22 cellular contexts compared by ENCODE assay signal in the genomic region with DNA sequence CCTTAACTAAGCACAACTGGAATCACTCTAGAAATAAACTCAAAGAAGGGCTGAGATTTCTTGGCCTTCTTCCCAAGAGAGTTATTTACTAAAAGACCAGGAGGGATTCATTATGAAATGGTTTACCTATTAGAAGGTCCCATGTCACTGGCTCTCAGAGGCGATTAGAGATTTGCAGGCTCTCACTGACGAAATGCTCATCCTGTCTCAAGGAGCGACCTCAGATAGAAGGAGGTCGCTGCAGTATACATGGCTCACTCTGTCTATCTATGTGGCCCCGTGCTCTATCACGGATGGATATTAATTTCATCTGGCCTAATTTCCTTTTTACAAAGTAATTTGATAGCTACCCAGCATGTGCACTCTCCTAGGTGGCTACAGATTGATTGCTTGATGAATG. TPM values are rescaled to one million over a fixed set of nuclear protein-coding genes. Genes with fewer than 3 reads are reported as not detected.
"Had no signal": no experiment of that assay in that cellular context is flagged by ENCODE, and none has a peak within 500 bp of the region (broad histone marks: within the 10 kb centered on the region; RNA-seq: fewer than 3 reads in every experiment).

No MANE protein-coding gene starts in this region.

- H3K9me3 Mint-ChIP-seq: central memory CD8-positive, alpha-beta T cell had no signal

- H3K27me3 Mint-ChIP-seq: brain had no signal

- H3K9me3 ChIP-seq: ovary, sigmoid colon, thoracic aorta had no signal

- H3K36me3 ChIP-seq: lower lobe of right lung, ovary, sigmoid colon, thoracic aorta had no signal

- ATAC-seq: activated CD8-positive, alpha-beta T cell treated with anti-CD3 and anti-CD28 coated beads for 36 hours; activated T-cell treated with anti-CD3 and anti-CD28 coated beads, Interleukin-2, amount 50 U/mL, for 4 hours; foreskin keratinocyte; left cardiac atrium; lower lobe of right lung; T-helper 17 cell; WTC11 had no signal

- H3K36me3 Mint-ChIP-seq: activated naive CD8-positive, alpha-beta T cell; brain; immature natural killer cell had no signal

- H3K27ac ChIP-seq: foreskin keratinocyte, lower lobe of right lung, ovary, sigmoid colon, thoracic aorta had no signal

- H3K4me1 Mint-ChIP-seq: central memory CD8-positive, alpha-beta T cell; T-helper 17 cell; WTC11 had no signal

- H3K4me3 ChIP-seq: lower lobe of right lung, ovary, sigmoid colon, thoracic aorta had no signal

- H3K27ac Mint-ChIP-seq: activated CD8-positive, alpha-beta T cell treated with anti-CD3 and anti-CD28 coated beads for 36 hours; activated naive CD8-positive, alpha-beta T cell; brain; immature natural killer cell; T-helper 17 cell; WTC11 had no signal

- DNase-seq: activated CD4-positive, alpha-beta T cell treated with anti-CD3 and anti-CD28 coated beads for 48 hours; activated CD8-positive, alpha-beta T cell treated with anti-CD3 and anti-CD28 coated beads for 36 hours; activated effector memory CD4-positive, alpha-beta T cell treated with anti-CD3 and anti-CD28 coated beads, Interleukin-2, amount 50 U/mL, for 16 hours; activated T-cell treated with anti-CD3 and anti-CD28 coated beads, Interleukin-2, amount 50 U/mL, for 4 hours; amygdala; cortex of kidney; effector CD8-positive, alpha-beta T cell; foreskin keratinocyte; glutamatergic neuron; immature natural killer cell; left cardiac atrium; lower lobe of right lung; ovary; sigmoid colon; stimulated activated CD4-positive, alpha-beta T cell treated with anti-CD3 and anti-CD28 coated beads, Interleukin-2, amount 100 ng/mL, for 24 hours; T-helper 17 cell had no signal

- H3K4me3 Mint-ChIP-seq: activated CD8-positive, alpha-beta T cell treated with anti-CD3 and anti-CD28 coated beads for 36 hours; activated naive CD8-positive, alpha-beta T cell; activated T-cell treated with anti-CD3 and anti-CD28 coated beads, Interleukin-2, amount 50 U/mL, for 4 hours; brain; central memory CD8-positive, alpha-beta T cell; immature natural killer cell; T-helper 17 cell; WTC11 had no signal

RNA-seq across cellular contexts. Expression of gene SMIM21, which starts 9.2 kb away (rescaled TPM):
- total RNA-seq: activated CD8-positive, alpha-beta T cell treated with anti-CD3 and anti-CD28 coated beads for 36 hours; activated T-cell treated with anti-CD3 and anti-CD28 coated beads, Interleukin-2, amount 50 U/mL, for 4 hours; foreskin keratinocyte; left cardiac atrium; lower lobe of right lung; ovary; sigmoid colon; T-helper 17 cell; thoracic aorta; ureter; WTC11 had no signal
